In the genomic region with DNA sequence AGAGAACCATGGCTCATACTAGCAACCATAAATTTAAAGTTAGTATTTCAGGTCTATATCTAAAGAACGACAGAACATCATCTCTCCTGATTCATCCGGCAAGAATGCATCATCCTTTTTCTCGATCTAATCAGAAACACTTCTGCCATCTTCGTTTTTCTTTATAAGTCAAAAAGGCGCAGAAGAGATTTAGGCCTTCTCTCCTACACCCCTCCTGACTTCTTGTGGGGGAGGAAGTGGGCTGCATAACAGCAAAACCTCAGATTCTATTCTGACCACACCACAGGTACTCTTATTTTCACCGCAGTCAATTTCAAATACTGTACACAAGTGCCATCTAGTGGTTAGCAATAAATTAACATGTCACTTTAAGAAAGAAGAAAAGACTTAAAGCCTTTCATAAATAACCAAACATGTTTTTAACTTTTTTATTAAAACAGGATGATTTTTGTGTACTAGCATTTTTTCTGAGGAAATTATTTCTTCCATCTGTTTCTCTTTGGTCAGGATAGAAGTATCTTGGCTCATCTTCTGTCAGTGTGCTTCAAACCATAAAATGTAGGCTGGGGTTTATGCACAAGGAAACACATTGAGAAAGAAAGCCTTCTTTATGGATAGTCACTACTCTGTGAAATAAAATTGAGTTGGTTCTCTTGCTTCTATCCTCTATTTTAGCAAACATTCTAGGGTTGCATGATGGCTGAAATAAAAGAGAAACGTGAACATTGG, we compare ENCODE assay signal across 8 cellular contexts. TPM values are rescaled to one million over a fixed set of nuclear protein-coding genes. Genes with fewer than 3 reads are reported as not detected.
DNase-seq lines count a peak whose midpoint lies in the region; ATAC-seq, FAIRE-seq and TF ChIP-seq lines count a peak whose summit lies in the region.

No MANE protein-coding gene starts in this region.

- TF ChIP-seq POLR2A in right lobe of liver (IDR thresholded peaks at IDR 0.05) = no peak
- TF ChIP-seq POLR2A in testis (IDR thresholded peaks at IDR 0.05) = no peak

- no peak overlapping the region for H3K27ac ChIP-seq in 22Rv1
- H3K27ac ChIP-seq in right lobe of liver = no peak overlapping the region
- no peak overlapping the region for H3K27ac ChIP-seq in testis

- no peaks in the 10 kb centered on the region for H3K27me3 ChIP-seq in bronchial epithelial cell (ENCODE audit: control insufficient read depth, insufficient read depth, low read length)
- no peaks in the 10 kb centered on the region for H3K27me3 ChIP-seq in right lobe of liver
- no peaks in the 10 kb centered on the region for H3K27me3 ChIP-seq in testis

- H3K4me3 ChIP-seq in Jurkat, Clone E6-1 (ENCODE audit: low read length) = no peak overlapping the region
- H3K4me3 ChIP-seq in bronchial epithelial cell (ENCODE audit: low read depth, low read length) (no peak overlapping the region), right lobe of liver (no peak overlapping the region), testis (no peak overlapping the region)

- WGBS in right lobe of liver (ENCODE audit: insufficient coverage, low coverage, low lambda C conversion rate, missing lambda C conversion rate) = 30% methylated on average over 7 of the region's 7 CpGs
- WGBS in testis, 2 donors = 33 to 35% methylated on average over 7 of the region's 7 CpGs

- FAIRE-seq in bronchial epithelial cell (lab: Jason Lieb, UNC) = no peak

- DNase-seq in ELR (ENCODE audit: low read depth) = peak; percentile 71
- peak; percentile 90 for DNase-seq in Jurkat, Clone E6-1 (ENCODE audit: low read depth, low spot score)
- peak; percentile 68 for DNase-seq in RKO (ENCODE audit: low spot score)
- peak; percentile 63 for DNase-seq in bronchial epithelial cell (ENCODE audit: low read depth)
- DNase-seq in right lobe of liver = no peak
- DNase-seq in testis = no peak

- intact Hi-C loops in right lobe of liver (cut with DNase I) = no loop called here
- intact Hi-C loops in testis (cut with DNase I; ENCODE audit: low total_unique reads) = no loop called here

- H3K4me1 ChIP-seq in right lobe of liver (no peaks in the 10 kb centered on the region), testis (no peaks in the 10 kb centered on the region)

- H3K9me3 ChIP-seq in right lobe of liver (no peaks in the 10 kb centered on the region), testis (no peaks in the 10 kb centered on the region)

- H3K36me3 ChIP-seq in bronchial epithelial cell (ENCODE audit: control insufficient read depth, insufficient read depth, low read length) (no peaks in the 10 kb centered on the region), right lobe of liver (no peaks in the 10 kb centered on the region), testis (ENCODE audit: low read depth, missing control alignments) (no peaks in the 10 kb centered on the region)

- TF ChIP-seq CTCF in 22Rv1 (IDR thresholded peaks at IDR 0.05) (peak; percentile 81), bronchial epithelial cell (IDR thresholded peaks at IDR 0.05; ENCODE audit: insufficient read depth, low read length, severe bottlenecking) (peak; percentile 43), right lobe of liver (IDR thresholded peaks at IDR 0.05) (peak; percentile 51 to 71 (median 64)), testis (IDR thresholded peaks at IDR 0.05) (peak; percentile 13 to 74 (median 51))

- ATAC-seq in GM21825 (IDR thresholded peaks at IDR 0.05; ENCODE audit: unreplicated experiment) (peak; percentile 88), right lobe of liver (peak; percentile 52 to 69 (median 62))

RNA-seq across cellular contexts. Expression of a gene that starts 48.3 kb away (rescaled TPM):
- polyA plus RNA-seq in Jurkat, Clone E6-1 (2012; ENCODE audit: insufficient read depth, insufficient read length) = 29.3 TPM
- 24.2 and 30.6 TPM in 2 replicates for total RNA-seq in bronchial epithelial cell
- 10 to 100 TPM; 15.2 to 27.2 (median 19.6) TPM for total RNA-seq in right lobe of liver
- total RNA-seq in testis = 10 to 100 TPM; 75.1 to 94.1 TPM
- 56.8 TPM for polyA plus RNA-seq in testis (ENCODE audit: insufficient read depth, low read depth, low replicate concordance)

Comparison
In these comparisons a context has a peak if more than half of its experiments do, and no peak if none do; other contexts are left out.
1. DNase-seq: peak in ELR (single experiment), Jurkat, Clone E6-1 (single experiment), RKO (single experiment) and bronchial epithelial cell (single experiment); none in right lobe of liver (0 of 3) and testis (single experiment).
2. Peak in every context shown above with its lines, with median percentiles within 50 percentile points of each other: CTCF ChIP-seq.